ENCODE assay signal across 23 cellular contexts in the genomic region with DNA sequence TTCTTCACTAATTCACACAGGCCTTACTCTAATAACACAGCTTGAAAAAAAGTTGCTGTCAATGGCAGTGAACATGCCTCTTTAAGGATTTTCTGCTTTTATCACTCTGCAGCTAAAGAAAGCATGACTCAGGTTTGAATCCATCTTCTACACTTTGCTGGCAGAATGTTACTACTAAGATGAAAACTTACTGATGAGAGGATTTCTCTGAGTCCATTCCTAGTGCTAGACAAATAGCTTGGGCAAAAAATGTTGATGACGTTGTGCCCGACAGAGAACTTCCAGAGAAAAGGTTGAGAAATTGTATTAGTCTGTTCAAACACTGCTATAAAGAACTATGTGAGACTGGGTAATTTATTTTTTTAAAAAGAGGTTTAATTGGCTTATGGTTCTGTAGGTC.
"Had no signal": no experiment of that assay in that cellular context is flagged by ENCODE, and none has a peak within 500 bp of the region (broad histone marks: within the 10 kb centered on the region; RNA-seq: fewer than 3 reads in every experiment).

No MANE protein-coding gene starts in this region.

- H3K27me3 ChIP-seq: brain microvascular endothelial cell, cardiac muscle cell had no signal

- ATAC-seq: activated CD8-positive, alpha-beta memory T cell treated with anti-CD3 and anti-CD28 coated beads, Interleukin-2, amount 10 ng/mL, durations not matched to agents 7 days and 5 days; activated naive CD4-positive, alpha-beta T cell treated with anti-CD3 and anti-CD28 coated beads, Interleukin-2, amount 50 U/mL, for 72 hours; activated naive CD8-positive, alpha-beta T cell treated with anti-CD3 and anti-CD28 coated beads, Interleukin-2, amount 50 U/mL, for 24 hours; WTC11 had no signal

- H3K36me3 ChIP-seq: brain microvascular endothelial cell, cardiac muscle cell had no signal

- H3K4me3 ChIP-seq: cardiac muscle cell had no signal

- H3K27me3 Mint-ChIP-seq: activated CD8-positive, alpha-beta memory T cell treated with anti-CD3 and anti-CD28 coated beads, Interleukin-2, amount 10 ng/mL, durations not matched to agents 7 days and 5 days; activated naive CD8-positive, alpha-beta T cell treated with anti-CD3 and anti-CD28 coated beads, Interleukin-2, amount 50 U/mL, for 24 hours; activated T-cell treated with anti-CD3 and anti-CD28 coated beads, Interleukin-2, amount 50 U/mL, for 24 hours had no signal

- H3K36me3 Mint-ChIP-seq: activated CD8-positive, alpha-beta memory T cell treated with anti-CD3 and anti-CD28 coated beads, Interleukin-2, amount 10 ng/mL, durations not matched to agents 7 days and 5 days; activated naive CD4-positive, alpha-beta T cell treated with anti-CD3 and anti-CD28 coated beads, Interleukin-2, amount 50 U/mL, for 72 hours; WTC11 had no signal

- DNase-seq: activated CD4-positive, alpha-beta T cell treated with anti-CD3 and anti-CD28 coated beads for 48 hours; activated CD4-positive, alpha-beta T cell treated with anti-CD3 and anti-CD28 coated beads, Interleukin-2, amount 50 U/mL, for 48 hours; activated CD4-positive, CD25-positive, alpha-beta regulatory T cell treated with anti-CD3 and anti-CD28 coated beads, Interleukin-2, amount 50 U/mL, for 72 hours; activated CD8-positive, alpha-beta memory T cell treated with anti-CD3 and anti-CD28 coated beads, Interleukin-2, amount 10 ng/mL, durations not matched to agents 7 days and 5 days; activated effector memory CD4-positive, alpha-beta T cell treated with anti-CD3 and anti-CD28 coated beads, Interleukin-2, amount 50 U/mL, for 16 hours; activated naive CD4-positive, alpha-beta T cell treated with Interleukin-2 at 50 U/mL for 16 hours; activated naive CD8-positive, alpha-beta T cell treated with anti-CD3 and anti-CD28 coated beads, Interleukin-2, amount 50 U/mL, for 24 hours; activated T-cell treated with anti-CD3 and anti-CD28 coated beads, Interleukin-2, amount 50 U/mL, for 24 hours; brain microvascular endothelial cell; MM.1S; NCI-H1105; NCI-H1436; NCI-H1694 treated with DMSO at 0.1 percent for 48 hours; NCI-H2029 treated with DMSO at 0.1 percent for 48 hours; NCI-H510A treated with DMSO at 0.1 percent for 48 hours; NCI-H69; NK-92 treated with Interleukin-12 subunit alpha and Interleukin-12 subunit beta, amount 100 ng/mL, for 24 hours; SHP77 treated with DMSO at 0.1 percent for 48 hours had no signal

- H3K27ac ChIP-seq: brain microvascular endothelial cell, cardiac muscle cell had no signal

- H3K4me3 Mint-ChIP-seq: activated CD8-positive, alpha-beta memory T cell treated with anti-CD3 and anti-CD28 coated beads, Interleukin-2, amount 10 ng/mL, durations not matched to agents 7 days and 5 days; activated naive CD8-positive, alpha-beta T cell treated with anti-CD3 and anti-CD28 coated beads, Interleukin-2, amount 50 U/mL, for 24 hours; activated T-cell treated with anti-CD3 and anti-CD28 coated beads, Interleukin-2, amount 50 U/mL, for 24 hours; T-helper 1 cell treated with Interleukin-12 subunit alpha and Interleukin-12 subunit beta and Interleukin-4 antibody, amounts not matched to agents 30 μg/mL and 1 μg/mL, for 36 hours; WTC11 had no signal

- FAIRE-seq: RCC 7860 had no signal

- H3K27ac Mint-ChIP-seq: activated CD8-positive, alpha-beta memory T cell treated with anti-CD3 and anti-CD28 coated beads, Interleukin-2, amount 10 ng/mL, durations not matched to agents 7 days and 5 days; activated naive CD4-positive, alpha-beta T cell treated with anti-CD3 and anti-CD28 coated beads, Interleukin-2, amount 50 U/mL, for 72 hours; activated naive CD8-positive, alpha-beta T cell treated with anti-CD3 and anti-CD28 coated beads, Interleukin-2, amount 50 U/mL, for 24 hours; activated T-cell treated with anti-CD3 and anti-CD28 coated beads, Interleukin-2, amount 50 U/mL, for 24 hours; T-helper 1 cell treated with Interleukin-12 subunit alpha and Interleukin-12 subunit beta and Interleukin-4 antibody, amounts not matched to agents 30 μg/mL and 1 μg/mL, for 36 hours; WTC11 had no signal

- H3K4me1 Mint-ChIP-seq: activated CD8-positive, alpha-beta memory T cell treated with anti-CD3 and anti-CD28 coated beads, Interleukin-2, amount 10 ng/mL, durations not matched to agents 7 days and 5 days; activated naive CD8-positive, alpha-beta T cell treated with anti-CD3 and anti-CD28 coated beads, Interleukin-2, amount 50 U/mL, for 24 hours; WTC11 had no signal

- H3K9me3 Mint-ChIP-seq: activated naive CD4-positive, alpha-beta T cell treated with anti-CD3 and anti-CD28 coated beads, Interleukin-2, amount 50 U/mL, for 72 hours; activated naive CD8-positive, alpha-beta T cell treated with anti-CD3 and anti-CD28 coated beads, Interleukin-2, amount 50 U/mL, for 24 hours; activated T-cell treated with anti-CD3 and anti-CD28 coated beads, Interleukin-2, amount 50 U/mL, for 24 hours; T-helper 1 cell treated with Interleukin-12 subunit alpha and Interleukin-12 subunit beta and Interleukin-4 antibody, amounts not matched to agents 30 μg/mL and 1 μg/mL, for 36 hours had no signal
